In the genomic region with DNA sequence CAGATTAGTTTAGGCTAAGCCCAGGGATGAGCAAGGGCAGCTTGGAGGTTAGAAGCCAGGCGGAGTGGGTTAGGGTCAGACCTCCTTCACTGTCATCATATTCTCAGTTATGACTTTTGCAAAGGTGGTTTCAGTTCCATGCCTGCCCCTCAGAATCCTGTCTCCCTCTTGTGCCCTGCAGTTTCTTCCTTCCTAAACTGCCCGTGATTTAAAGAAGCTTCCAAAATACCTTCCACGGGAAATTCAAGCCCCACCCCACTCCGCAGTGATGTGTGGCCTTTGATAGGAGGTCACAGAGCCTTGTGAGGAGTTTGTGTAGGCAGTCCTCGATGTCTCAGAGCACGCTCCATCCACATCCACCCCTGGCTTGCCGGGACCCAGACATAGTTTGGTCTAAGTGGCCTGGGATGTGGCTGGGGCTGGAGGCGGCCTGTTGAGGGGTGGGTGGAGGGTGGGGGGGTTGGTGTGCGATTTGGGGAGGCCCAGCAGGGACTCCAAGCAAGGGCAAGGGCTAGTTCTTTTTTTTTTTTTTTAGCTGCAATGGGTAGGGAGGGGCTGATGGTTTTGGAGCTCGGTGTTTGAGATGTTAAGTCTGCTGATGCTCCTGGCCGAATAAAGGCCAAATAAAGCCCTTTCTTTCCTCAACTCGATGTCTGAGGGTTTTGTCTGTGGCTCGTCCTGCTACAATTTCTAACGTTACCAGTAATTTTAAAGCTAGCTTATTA, we compare ENCODE assay signal across 8 cellular contexts. TPM values are rescaled to one million over a fixed set of nuclear protein-coding genes. Genes with fewer than 3 reads are reported as not detected.
A peak's percentile ranks its signal among the peaks of the same experiment; 100 is the strongest.
DNase-seq lines count a peak whose midpoint lies in the region; ATAC-seq, FAIRE-seq and TF ChIP-seq lines count a peak whose summit lies in the region.
"Had no signal": no experiment of that assay in that cellular context is flagged by ENCODE, and none has a peak within 500 bp of the region (broad histone marks: within the 10 kb centered on the region; RNA-seq: fewer than 3 reads in every experiment).

No MANE protein-coding gene starts in this region.

- H3K4me3 Mint-ChIP-seq in Calu3 (ENCODE audit: low read depth, unreplicated experiment), result no peak overlapping the region

- peak; percentile 22 to 23 for ATAC-seq in activated naive CD4-positive, alpha-beta T cell treated with anti-CD3 and anti-CD28 coated beads, Interleukin-2, amount 50 U/mL, for 72 hours
- ATAC-seq in GM21390 (IDR thresholded peaks at IDR 0.05; ENCODE audit: unreplicated experiment), result no peak

- no peak for TF ChIP-seq POLR2A in testis (IDR thresholded peaks at IDR 0.05)

- peaks cover 50% of the 10 kb centered on the region for H3K4me1 ChIP-seq in HUES6 (ENCODE audit: control insufficient read depth, insufficient read depth, low read length)
- H3K4me1 ChIP-seq in kidney (ENCODE audit: control insufficient read depth in 1 of 2, insufficient read depth in 1 of 2, low read depth in 1 of 2, low read length in 2 of 2), result peaks cover 7 to 23% of the 10 kb centered on the region in 2 donors
- peaks cover 30% of the 10 kb centered on the region for H3K4me1 ChIP-seq in testis

- H3K4me3 ChIP-seq in HUES6 (ENCODE audit: low read depth, low read length), result peak overlapping the region; percentile 87
- peak overlapping the region in 1 of 2 donors; percentile 33 for H3K4me3 ChIP-seq in kidney (ENCODE audit: low read length in 2 of 2)
- H3K4me3 ChIP-seq in testis, result no peak overlapping the region

- BruUV-seq in Calu3 (replicated peaks; lab: Mats Ljungman, UMichigan), result no TSS peak

- no peaks in the 10 kb centered on the region for H3K9me3 ChIP-seq in HUES6 (ENCODE audit: control insufficient read depth, insufficient read depth, low read depth, low read length)
- H3K9me3 ChIP-seq in kidney (ENCODE audit: control insufficient read depth in 1 of 2, low read length in 2 of 2), result no peaks in the 10 kb centered on the region
- no peaks in the 10 kb centered on the region for H3K9me3 ChIP-seq in testis

- H3K4me1 Mint-ChIP-seq in Calu3 (ENCODE audit: low read depth, unreplicated experiment), result peaks cover 33% of the 10 kb centered on the region

- FAIRE-seq in kidney (lab: Jason Lieb, UNC), result no peak

- no peaks in the 10 kb centered on the region for H3K9me3 Mint-ChIP-seq in activated naive CD4-positive, alpha-beta T cell treated with anti-CD3 and anti-CD28 coated beads, Interleukin-2, amount 50 U/mL, for 72 hours
- H3K9me3 Mint-ChIP-seq in Calu3 (ENCODE audit: low read depth, unreplicated experiment), result no peaks in the 10 kb centered on the region

- intact Hi-C loops in kidney (cut with DNase I) (no loop called here), testis (cut with DNase I; ENCODE audit: low total_unique reads) (no loop called here), Calu3 (cut with micrococcal nuclease; ENCODE audit: unreplicated experiment) (no loop called here)

- CTCF ChIA-PET in Calu3 (lab: Charles Lee), result interaction anchor here (0.6 to 0.7 kb wide), 2 partner anchors 44 to 80 kb away, joined by 3 read pairs; no protein-coding TSS in a partner anchor

- H3K36me3 Mint-ChIP-seq in activated naive CD4-positive, alpha-beta T cell treated with anti-CD3 and anti-CD28 coated beads, Interleukin-2, amount 50 U/mL, for 72 hours, result peaks cover 53 to 56% of the 10 kb centered on the region in 2 donors
- no peaks in the 10 kb centered on the region for H3K36me3 Mint-ChIP-seq in Calu3 (ENCODE audit: insufficient read depth, unreplicated experiment)

- H3K27me3 Mint-ChIP-seq in Calu3 (ENCODE audit: unreplicated experiment), result peaks cover 72% of the 10 kb centered on the region

- H3K36me3 ChIP-seq in HUES6 (ENCODE audit: control insufficient read depth, insufficient read depth, low read length) (peaks cover 12% of the 10 kb centered on the region), kidney (ENCODE audit: control insufficient read depth in 1 of 2, insufficient read depth in 2 of 2, low read length in 2 of 2) (no peaks in the 10 kb centered on the region), testis (ENCODE audit: low read depth, missing control alignments) (no peaks in the 10 kb centered on the region)

- DNase-seq in activated naive CD4-positive, alpha-beta T cell treated with anti-CD3 and anti-CD28 coated beads, Interleukin-2, amount 50 U/mL, for 72 hours (ENCODE audit: low spot score in 2 of 2), result peak in 1 of 2 donors; percentile 64
- peak; percentile 71 for DNase-seq in kidney
- DNase-seq in testis, result no peak
- DNase-seq in Calu3, result no peak
- no peak for DNase-seq in NCI-H345 treated with DMSO at 0.1 percent for 48 hours (lab: John Stamatoyannopoulos, UW; ENCODE audit: unreplicated experiment)
- DNase-seq: NCI-H187 had no signal

- H3K27ac ChIP-seq in HUES6 (ENCODE audit: low read depth, low read length) (peak overlapping the region; percentile 84; the same call in 1 of the 2 replicates), kidney (ENCODE audit: low read depth in 2 of 2, low read length in 2 of 2) (peak overlapping the region; percentile 34 to 80), testis (peak overlapping the region; percentile 60 to 92)

- H3K27me3 ChIP-seq in HUES6 (ENCODE audit: control insufficient read depth, insufficient read depth, low read length) (peaks cover 23% of the 10 kb centered on the region; the same call in 1 of the 2 replicates), testis (no peaks in the 10 kb centered on the region)

- no peak for TF ChIP-seq CTCF in kidney (IDR thresholded peaks at IDR 0.05; ENCODE audit: borderline replicate concordance, extremely low read depth, insufficient read depth)
- TF ChIP-seq CTCF in testis (IDR thresholded peaks at IDR 0.05), result no peak
- no peak for TF ChIP-seq CTCF in Calu3 (IDR thresholded peaks at IDR 0.05; ENCODE audit: unreplicated experiment)

- WGBS in testis, 2 donors, result 59 to 60% methylated on average over 13 to 14 of the region's 14 CpGs

- H3K27ac Mint-ChIP-seq in activated naive CD4-positive, alpha-beta T cell treated with anti-CD3 and anti-CD28 coated beads, Interleukin-2, amount 50 U/mL, for 72 hours, result peak overlapping the region; percentile 92 to 99
- H3K27ac Mint-ChIP-seq in Calu3 (ENCODE audit: unreplicated experiment), result no peak overlapping the region

- H3K9ac ChIP-seq in HUES6 (ENCODE audit: low read length) (peak overlapping the region; percentile 96), kidney (ENCODE audit: low read length in 2 of 2) (peak overlapping the region in 1 of 2 donors; percentile 51)

RNA-seq across cellular contexts. Expression of gene IFITM1, which starts 1.6 kb away (rescaled TPM):
- total RNA-seq in activated naive CD4-positive, alpha-beta T cell treated with anti-CD3 and anti-CD28 coated beads, Interleukin-2, amount 50 U/mL, for 72 hours, result 100 to 1,000 TPM in 1 of 2 donors, 10 to 100 TPM in 1; 91.3 to 436 TPM
- total RNA-seq in kidney (440 TPM), testis (10 to 100 TPM; 63.1 to 93.3 TPM), Calu3 (2022) (45.6 and 179 TPM in 2 replicates)
- polyA plus RNA-seq in kidney (ENCODE audit: insufficient read depth, low read depth, low replicate concordance) (248 TPM), testis (ENCODE audit: insufficient read depth, low read depth, low replicate concordance) (146 TPM)

RNA-seq across cellular contexts. Expression of gene IFITM2, which starts 4.6 kb away (rescaled TPM):
- total RNA-seq in activated naive CD4-positive, alpha-beta T cell treated with anti-CD3 and anti-CD28 coated beads, Interleukin-2, amount 50 U/mL, for 72 hours, result 100 to 1,000 TPM; 385 to 785 TPM
- total RNA-seq in kidney (1,111 TPM), testis (100 to 1,000 TPM; 119 to 169 TPM), Calu3 (2022) (29.1 and 117 TPM in 2 replicates)
- polyA plus RNA-seq in kidney (ENCODE audit: insufficient read depth, low read depth, low replicate concordance) (814 TPM), testis (ENCODE audit: insufficient read depth, low read depth, low replicate concordance) (283 TPM)

RNA-seq across cellular contexts. Expression of gene IFITM3, which starts 8.4 kb away (rescaled TPM):
- total RNA-seq in activated naive CD4-positive, alpha-beta T cell treated with anti-CD3 and anti-CD28 coated beads, Interleukin-2, amount 50 U/mL, for 72 hours, result 100 to 1,000 TPM in 1 of 2 donors, 10 to 100 TPM in 1; 51.8 to 139 TPM
- 1,286 TPM for total RNA-seq in kidney
- polyA plus RNA-seq in kidney (ENCODE audit: insufficient read depth, low read depth, low replicate concordance), result 1,281 TPM
- total RNA-seq in testis, result 100 to 1,000 TPM; 256 to 459 TPM
- polyA plus RNA-seq in testis (ENCODE audit: insufficient read depth, low read depth, low replicate concordance), result 717 TPM
- total RNA-seq in Calu3 (2022), result 264 and 492 TPM in 2 replicates

RNA-seq across cellular contexts. Expression of gene IFITM5, which starts 12.9 kb away (rescaled TPM):
- total RNA-seq in activated naive CD4-positive, alpha-beta T cell treated with anti-CD3 and anti-CD28 coated beads, Interleukin-2, amount 50 U/mL, for 72 hours, result not detected
- total RNA-seq in kidney, result not detected
- not detected for polyA plus RNA-seq in kidney (ENCODE audit: insufficient read depth, low read depth, low replicate concordance)
- not detected for total RNA-seq in testis
- polyA plus RNA-seq in testis (ENCODE audit: insufficient read depth, low read depth, low replicate concordance), result not detected
- total RNA-seq in Calu3 (2022), result not detected in 2 replicates

RNA-seq across cellular contexts. Expression of gene PGGHG, which starts 23.3 kb away (rescaled TPM):
- 100 to 1,000 TPM in 1 of 2 donors, 10 to 100 TPM in 1; 97.8 to 695 TPM for total RNA-seq in activated naive CD4-positive, alpha-beta T cell treated with anti-CD3 and anti-CD28 coated beads, Interleukin-2, amount 50 U/mL, for 72 hours
- total RNA-seq in kidney (64.1 TPM), testis (10 to 100 TPM; 26.5 to 32.5 TPM), Calu3 (2022) (9.5 and 13.5 TPM in 2 replicates)
- polyA plus RNA-seq in kidney (ENCODE audit: insufficient read depth, low read depth, low replicate concordance) (16.1 TPM), testis (ENCODE audit: insufficient read depth, low read depth, low replicate concordance) (8.2 TPM)
